Comparison of ENCODE assay signal across 9 cellular contexts in the genomic region with DNA sequence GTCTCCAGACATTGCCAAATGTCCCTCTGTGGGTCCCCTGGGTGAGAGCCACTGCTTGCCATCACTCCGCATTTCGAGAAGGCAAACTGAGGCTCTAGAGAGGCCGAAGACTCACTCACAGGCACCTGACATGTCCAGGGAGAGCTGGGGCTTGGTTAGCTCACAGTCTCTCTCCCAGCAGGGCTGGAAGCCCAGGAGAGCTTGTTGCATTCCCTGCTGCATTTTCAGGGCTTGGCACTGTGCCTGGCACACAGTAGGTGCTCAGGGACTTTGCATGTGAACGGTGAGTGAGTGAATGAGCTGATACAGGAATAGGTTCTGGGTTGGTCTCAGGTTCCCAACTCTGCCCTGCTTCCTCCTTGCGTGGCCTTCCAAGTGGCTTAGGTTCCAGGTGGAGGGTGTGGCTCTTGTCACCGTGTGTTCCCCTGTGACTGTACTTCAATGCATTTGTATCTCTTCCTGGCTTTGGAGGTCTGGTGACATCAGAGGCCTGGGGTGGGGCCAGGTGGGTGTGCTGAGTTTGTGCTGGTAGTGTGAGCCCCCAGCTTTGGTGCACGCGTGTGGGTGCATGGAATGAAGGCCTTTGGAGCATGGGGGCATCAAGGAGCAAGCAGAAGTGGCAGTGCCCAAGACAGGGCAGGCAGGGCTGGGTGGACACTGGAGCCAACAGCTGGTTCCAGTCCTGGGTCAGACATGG.
"Had no signal": no experiment of that assay in that cellular context is flagged by ENCODE, and none has a peak within 500 bp of the region (broad histone marks: within the 10 kb centered on the region; RNA-seq: fewer than 3 reads in every experiment).

No MANE protein-coding gene starts in this region.

- DNase-seq: activated naive CD8-positive, alpha-beta T cell treated with anti-CD3 and anti-CD28 coated beads, Interleukin-2, amount 10 ng/mL, durations not matched to agents 7 days and 5 days; activated T-cell treated with anti-CD3 and anti-CD28 coated beads, Interleukin-2, amount 50 U/mL, for 72 hours; aorta; foreskin melanocyte; stimulated activated CD4-positive, alpha-beta T cell treated with anti-CD3 and anti-CD28 coated beads, Interleukin-4, amount 100 ng/mL, for 1 hour; stimulated activated CD8-positive, alpha-beta memory T cell treated with anti-CD3 and anti-CD28 coated beads, Interleukin-4, amount 100 ng/mL, for 48 hours; stimulated activated naive CD8-positive, alpha-beta T cell treated with anti-CD3 and anti-CD28 coated beads, Interleukin-15, Interleukin-2, amounts not matched to agents 100 U/mL and 50 U/mL, for 24 hours had no signal

- H3K27me3 Mint-ChIP-seq: activated naive CD8-positive, alpha-beta T cell treated with anti-CD3 and anti-CD28 coated beads, Interleukin-2, amount 10 ng/mL, durations not matched to agents 7 days and 5 days had no signal

- ATAC-seq: activated T-cell treated with anti-CD3 and anti-CD28 coated beads, Interleukin-2, amount 50 U/mL, for 72 hours; stimulated activated naive CD8-positive, alpha-beta T cell treated with anti-CD3 and anti-CD28 coated beads, Interleukin-15, Interleukin-2, amounts not matched to agents 100 U/mL and 50 U/mL, for 24 hours had no signal

- H3K27ac Mint-ChIP-seq: activated naive CD8-positive, alpha-beta T cell treated with anti-CD3 and anti-CD28 coated beads, Interleukin-2, amount 10 ng/mL, durations not matched to agents 7 days and 5 days; activated T-cell treated with anti-CD3 and anti-CD28 coated beads, Interleukin-2, amount 50 U/mL, for 72 hours; nephron had no signal

- H3K4me3 Mint-ChIP-seq: activated naive CD8-positive, alpha-beta T cell treated with anti-CD3 and anti-CD28 coated beads, Interleukin-2, amount 10 ng/mL, durations not matched to agents 7 days and 5 days; activated T-cell treated with anti-CD3 and anti-CD28 coated beads, Interleukin-2, amount 50 U/mL, for 72 hours; nephron had no signal

- H3K4me1 Mint-ChIP-seq: activated naive CD8-positive, alpha-beta T cell treated with anti-CD3 and anti-CD28 coated beads, Interleukin-2, amount 10 ng/mL, durations not matched to agents 7 days and 5 days; nephron had no signal

- FAIRE-seq: bronchial epithelial cell had no signal
